7 cellular contexts compared by ENCODE assay signal in the genomic region with DNA sequence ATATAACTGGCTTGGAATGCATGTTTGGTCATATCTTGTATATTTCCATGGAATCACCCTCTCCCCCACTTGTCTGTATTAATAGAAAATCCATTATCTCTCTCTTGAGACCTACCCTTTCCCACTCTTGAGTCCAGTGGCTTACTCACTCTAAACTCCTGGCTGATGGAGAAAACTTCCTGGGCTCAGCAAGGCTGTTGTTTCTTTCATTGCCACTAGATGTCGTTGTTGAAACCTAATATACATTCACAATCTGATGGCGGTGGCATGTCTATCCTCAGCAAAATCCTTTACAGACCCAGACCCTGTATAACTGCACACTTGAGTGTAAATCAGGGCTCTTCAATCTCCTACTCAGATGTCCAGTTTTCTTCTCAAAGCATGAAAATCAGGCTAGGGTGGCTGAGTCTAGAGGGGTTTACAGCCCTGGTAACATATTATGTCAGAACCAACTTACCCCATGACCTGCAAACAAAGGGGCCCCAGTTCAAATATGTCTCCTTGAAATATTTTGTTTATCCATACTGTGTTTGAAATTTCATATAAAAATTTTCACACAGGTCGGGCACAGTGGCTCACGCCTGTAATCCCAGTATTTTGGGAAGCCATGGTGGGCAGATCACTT.
DNase-seq lines count a peak whose midpoint lies in the region; ATAC-seq, FAIRE-seq and TF ChIP-seq lines count a peak whose summit lies in the region.

No MANE protein-coding gene starts in this region.

- intact Hi-C loops in OCI-LY7 (cut with micrococcal nuclease; ENCODE audit: unreplicated experiment) (loop anchor here (1.0 to 10.0 kb wide), 3 partner anchors 159 to 690 kb away; no protein-coding TSS in a partner anchor), HepG2 (cut with micrococcal nuclease; ENCODE audit: unreplicated experiment) (loop anchor here (1.0 kb wide), 1 partner anchor 449 kb away; no protein-coding TSS in a partner anchor)

- WGBS in HepG2 (ENCODE audit: low lambda C conversion rate) = 24% methylated on average over 4 of the region's 4 CpGs

- in situ Hi-C loops in G401 (cut with HindIII; ENCODE audit: low sequenced_read_pairs) (no loop called here), brain microvascular endothelial cell (cut with HindIII; ENCODE audit: low pct_ligation_motif_present, low sequenced_read_pairs) (no loop called here), HepG2 (cut with HindIII; ENCODE audit: extremely low pct_ligation_motif_present, low pct_unique_long_range_greater_than_20kb) (loop anchor here (10.0 kb wide), 1 partner anchor 450 kb away; no protein-coding TSS in a partner anchor)

- peak; percentile 84 for ATAC-seq in GM19351 (IDR thresholded peaks at IDR 0.05; ENCODE audit: unreplicated experiment)
- ATAC-seq in HG03457 (IDR thresholded peaks at IDR 0.05; ENCODE audit: unreplicated experiment) = peak; percentile 63
- peak; percentile 87 for ATAC-seq in HepG2

- FAIRE-seq in HepG2 (lab: Jason Lieb, UNC) = peak; percentile 67

- DNase-seq in G401 (ENCODE audit: low spot score) (peak; percentile 37), OCI-LY7 (ENCODE audit: low spot score) (peak; percentile 68), brain microvascular endothelial cell (peak; percentile 83), HepG2 (ENCODE audit: low spot score) (peak; percentile 57), middle frontal gyrus (ENCODE audit: extremely low spot score, low spot score) (no peak)

- H3K4me3 ChIP-seq in OCI-LY7 (ENCODE audit: low read depth, low read length, poor library complexity, severe bottlenecking) = no peak overlapping the region
- no peak overlapping the region for H3K4me3 ChIP-seq in brain microvascular endothelial cell (ENCODE audit: low read depth, low read length)
- no peak overlapping the region for H3K4me3 ChIP-seq in HepG2 (replicated peaks in 1 of 3; ENCODE audit: insufficient read depth in 1 of 3, low read depth in 2 of 3, low read length in 3 of 3)

- TF ChIP-seq RAD21 in HepG2 (CRISPR knock-in tag; IDR thresholded peaks at IDR 0.05) = no peak

- H3K4me1 ChIP-seq in OCI-LY7 (ENCODE audit: insufficient read depth, low read length, poor library complexity, severe bottlenecking) (no peaks in the 10 kb centered on the region), HepG2 (ENCODE audit: insufficient read depth, low read length) (no peaks in the 10 kb centered on the region)

- H3K27ac ChIP-seq in OCI-LY7 (ENCODE audit: low read depth, low read length, poor library complexity, severe bottlenecking) = no peak overlapping the region
- no peak overlapping the region for H3K27ac ChIP-seq in brain microvascular endothelial cell
- H3K27ac ChIP-seq in HepG2 (ENCODE audit: extremely low read length, insufficient read depth, low read length) = no peak overlapping the region

- H3K36me3 ChIP-seq in OCI-LY7 (ENCODE audit: insufficient read depth, low read length) (no peaks in the 10 kb centered on the region), brain microvascular endothelial cell (replicated peaks) (no peaks in the 10 kb centered on the region), HepG2 (replicated peaks in 1 of 2; ENCODE audit: control insufficient read depth in 1 of 2, insufficient read depth in 2 of 2, low read length in 2 of 2) (no peaks in the 10 kb centered on the region)

- CTCF ChIA-PET in OCI-LY7 (lab: Charles Lee; ENCODE audit: unreplicated experiment) (no interaction called here), HepG2 (lab: Yijun Ruan, JAX; ENCODE audit: low intra/inter-chr PET ratio, low total read pairs) (interaction anchor here (1.6 kb wide), 1 partner anchor 449 kb away, joined by 6 read pairs; no protein-coding TSS in a partner anchor)

- H2AFZ ChIP-seq in OCI-LY7 (ENCODE audit: low read length) (no peak overlapping the region), HepG2 (ENCODE audit: low read length) (no peak overlapping the region)

- H3K4me2 ChIP-seq in OCI-LY7 (ENCODE audit: low read length) = no peak overlapping the region
- no peak overlapping the region for H3K4me2 ChIP-seq in HepG2 (ENCODE audit: low read depth, low read length)

- H3K9ac ChIP-seq in HepG2 (ENCODE audit: insufficient read depth, low read depth, low read length) = no peak overlapping the region

- POLR2A ChIA-PET in OCI-LY7 (lab: Charles Lee) = no interaction called here
- POLR2A ChIA-PET in HepG2 (lab: Yijun Ruan, JAX) = no interaction called here

- H4K20me1 ChIP-seq in OCI-LY7 (ENCODE audit: insufficient read depth, low read length) = no peaks in the 10 kb centered on the region
- no peaks in the 10 kb centered on the region for H4K20me1 ChIP-seq in HepG2 (ENCODE audit: insufficient read depth, low read length)

- H3K9me3 ChIP-seq in OCI-LY7 (ENCODE audit: low read length) (no peaks in the 10 kb centered on the region), HepG2 (ENCODE audit: low read length) (no peaks in the 10 kb centered on the region)

- BruUV-seq in OCI-LY7 (replicated peaks; lab: Mats Ljungman, UMichigan) (no TSS peak), HepG2 (replicated peaks; lab: Mats Ljungman, UMichigan) (no TSS peak)

- peak; percentile 96 for TF ChIP-seq CTCF in OCI-LY7 (conservative IDR thresholded peaks at IDR 0.05; ENCODE audit: low read length)
- TF ChIP-seq CTCF in brain microvascular endothelial cell (IDR thresholded peaks at IDR 0.05; ENCODE audit: low read depth, low read length, missing control alignments) = peak; percentile 83
- TF ChIP-seq CTCF in HepG2 (CRISPR knock-in tag; IDR thresholded peaks at IDR 0.05) = peak; percentile 77

- H3K79me2 ChIP-seq in OCI-LY7 (ENCODE audit: insufficient read depth, low read depth, low read length) (no peaks in the 10 kb centered on the region), HepG2 (ENCODE audit: insufficient read depth, low read length) (no peaks in the 10 kb centered on the region)

- TF ChIP-seq POLR2A in HepG2 (IDR thresholded peaks at IDR 0.05; ENCODE audit: insufficient read depth in 1 of 2, low read depth in 2 of 2, low read length in 2 of 2) = no peak

- TF ChIP-seq EP300 in HepG2 (IDR thresholded peaks at IDR 0.05; ENCODE audit: low read depth in 2 of 2, low read length in 2 of 2) (no peak), HepG2 (CRISPR knock-in tag; IDR thresholded peaks at IDR 0.05; ENCODE audit: borderline replicate concordance) (no peak)

- H3K27me3 ChIP-seq in brain microvascular endothelial cell (replicated peaks) = no peaks in the 10 kb centered on the region
- H3K27me3 ChIP-seq in HepG2 (ENCODE audit: control insufficient read depth in 1 of 2, insufficient read depth in 2 of 2, low read length in 2 of 2) = no peaks in the 10 kb centered on the region

- H3K9me2 ChIP-seq in OCI-LY7 (ENCODE audit: insufficient read depth, low read length) = no peaks in the 10 kb centered on the region

TF ChIP-seq in HepG2, 621 proteins besides CTCF, POLR2A, EP300 and RAD21 (continues in another document):
- TF ChIP-seq NR2F1 (CRISPR knock-in tag; IDR thresholded peaks at IDR 0.05) (peak in 1 of 2 experiments; percentile 73; a peak in 2 of 4 replicates), TEAD3 (CRISPR knock-in tag; optimal IDR thresholded peaks at IDR 0.05; ENCODE audit: borderline replicate concordance) (peak; percentile 19), STAG1 (CRISPR knock-in tag; IDR thresholded peaks at IDR 0.05) (peak; percentile 65), MIXL1 (CRISPR knock-in tag; IDR thresholded peaks at IDR 0.05) (0 out of 2 replicates have a peak, but pooled peaks have one; percentile 56), TBX2 (CRISPR knock-in tag; IDR thresholded peaks at IDR 0.05; ENCODE audit: borderline replicate concordance) (no peak), ZSCAN22 (CRISPR knock-in tag; IDR thresholded peaks at IDR 0.05) (peak; percentile 100), ZFP36 (IDR thresholded peaks at IDR 0.05; ENCODE audit: borderline replicate concordance, low read depth, low read length, partially characterized antibody) (peak; percentile 85), ZNF331 (CRISPR knock-in tag; IDR thresholded peaks at IDR 0.05) (0 out of 2 replicates have a peak, but pooled peaks have one; percentile 22), SMYD3 (CRISPR knock-in tag; IDR thresholded peaks at IDR 0.05) (no peak)
- TF ChIP-seq, protein P1, sequence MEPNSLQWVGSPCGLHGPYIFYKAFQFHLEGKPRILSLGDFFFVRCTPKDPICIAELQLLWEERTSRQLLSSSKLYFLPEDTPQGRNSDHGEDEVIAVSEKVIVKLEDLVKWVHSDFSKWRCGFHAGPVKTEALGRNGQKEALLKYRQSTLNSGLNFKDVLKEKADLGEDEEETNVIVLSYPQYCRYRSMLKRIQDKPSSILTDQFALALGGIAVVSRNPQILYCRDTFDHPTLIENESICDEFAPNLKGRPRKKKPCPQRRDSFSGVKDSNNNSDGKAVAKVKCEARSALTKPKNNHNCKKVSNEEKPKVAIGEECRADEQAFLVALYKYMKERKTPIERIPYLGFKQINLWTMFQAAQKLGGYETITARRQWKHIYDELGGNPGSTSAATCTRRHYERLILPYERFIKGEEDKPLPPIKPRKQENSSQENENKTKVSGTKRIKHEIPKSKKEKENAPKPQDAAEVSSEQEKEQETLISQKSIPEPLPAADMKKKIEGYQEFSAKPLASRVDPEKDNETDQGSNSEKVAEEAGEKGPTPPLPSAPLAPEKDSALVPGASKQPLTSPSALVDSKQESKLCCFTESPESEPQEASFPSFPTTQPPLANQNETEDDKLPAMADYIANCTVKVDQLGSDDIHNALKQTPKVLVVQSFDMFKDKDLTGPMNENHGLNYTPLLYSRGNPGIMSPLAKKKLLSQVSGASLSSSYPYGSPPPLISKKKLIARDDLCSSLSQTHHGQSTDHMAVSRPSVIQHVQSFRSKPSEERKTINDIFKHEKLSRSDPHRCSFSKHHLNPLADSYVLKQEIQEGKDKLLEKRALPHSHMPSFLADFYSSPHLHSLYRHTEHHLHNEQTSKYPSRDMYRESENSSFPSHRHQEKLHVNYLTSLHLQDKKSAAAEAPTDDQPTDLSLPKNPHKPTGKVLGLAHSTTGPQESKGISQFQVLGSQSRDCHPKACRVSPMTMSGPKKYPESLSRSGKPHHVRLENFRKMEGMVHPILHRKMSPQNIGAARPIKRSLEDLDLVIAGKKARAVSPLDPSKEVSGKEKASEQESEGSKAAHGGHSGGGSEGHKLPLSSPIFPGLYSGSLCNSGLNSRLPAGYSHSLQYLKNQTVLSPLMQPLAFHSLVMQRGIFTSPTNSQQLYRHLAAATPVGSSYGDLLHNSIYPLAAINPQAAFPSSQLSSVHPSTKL (CRISPR knock-in tag; IDR thresholded peaks at IDR 0.05) = peak; percentile 27; the same call in 1 of the 2 replicates
- TF ChIP-seq, protein P2, sequence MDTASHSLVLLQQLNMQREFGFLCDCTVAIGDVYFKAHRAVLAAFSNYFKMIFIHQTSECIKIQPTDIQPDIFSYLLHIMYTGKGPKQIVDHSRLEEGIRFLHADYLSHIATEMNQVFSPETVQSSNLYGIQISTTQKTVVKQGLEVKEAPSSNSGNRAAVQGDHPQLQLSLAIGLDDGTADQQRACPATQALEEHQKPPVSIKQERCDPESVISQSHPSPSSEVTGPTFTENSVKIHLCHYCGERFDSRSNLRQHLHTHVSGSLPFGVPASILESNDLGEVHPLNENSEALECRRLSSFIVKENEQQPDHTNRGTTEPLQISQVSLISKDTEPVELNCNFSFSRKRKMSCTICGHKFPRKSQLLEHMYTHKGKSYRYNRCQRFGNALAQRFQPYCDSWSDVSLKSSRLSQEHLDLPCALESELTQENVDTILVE (CRISPR knock-in tag; IDR thresholded peaks at IDR 0.05) = no peak
